8 cellular contexts compared by ENCODE assay signal in the genomic region with DNA sequence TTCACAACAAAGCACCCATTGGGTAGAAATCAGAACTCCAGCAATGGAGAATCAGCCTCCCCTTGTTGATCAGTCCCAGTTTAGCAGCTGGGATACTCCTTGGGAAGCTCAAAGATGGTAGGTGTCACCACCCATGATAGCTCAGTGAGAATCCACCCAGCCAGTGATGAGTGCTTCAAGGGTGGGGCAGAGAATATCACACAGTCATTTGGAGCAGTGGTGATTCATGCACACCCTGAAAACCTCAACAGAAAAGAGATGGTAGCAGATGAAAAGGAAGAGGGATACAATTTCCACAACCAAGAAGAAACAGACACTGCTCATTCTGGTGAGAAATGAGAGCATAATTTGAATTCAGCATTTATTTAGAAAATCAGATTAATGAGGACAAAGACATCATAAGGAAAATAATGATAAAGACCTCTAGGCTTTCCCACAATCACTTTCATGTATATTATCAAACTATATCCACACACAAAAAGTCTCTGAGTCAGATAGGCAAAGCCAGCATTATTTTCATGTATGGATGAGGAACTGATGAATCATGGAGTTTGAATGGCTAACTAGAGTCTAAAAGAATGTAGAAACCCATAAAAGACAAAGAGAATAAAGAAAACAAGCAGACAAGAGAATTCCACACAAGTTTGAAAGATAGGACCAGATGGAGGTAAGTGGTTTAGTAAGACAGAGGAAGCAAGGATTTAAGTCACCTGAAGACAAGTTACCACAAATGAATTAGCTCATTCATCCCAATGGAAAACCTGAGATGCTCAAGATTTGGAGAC.
A peak's percentile ranks its signal among the peaks of the same experiment; 100 is the strongest.
DNase-seq lines count a peak whose midpoint lies in the region; ATAC-seq, FAIRE-seq and TF ChIP-seq lines count a peak whose summit lies in the region.

No MANE protein-coding gene starts in this region.

- no peak overlapping the region for H3K4me3 ChIP-seq in choroid plexus epithelial cell (ENCODE audit: low read depth, low read length)

- peak overlapping the region in 1 of 2 donors; percentile 73 for H3K27ac Mint-ChIP-seq in stimulated activated naive CD8-positive, alpha-beta T cell treated with anti-CD3 and anti-CD28 coated beads, Interleukin-15, amount 100 ng/mL, for 72 hours

- H3K4me1 Mint-ChIP-seq in stimulated activated naive CD8-positive, alpha-beta T cell treated with anti-CD3 and anti-CD28 coated beads, Interleukin-15, amount 100 ng/mL, for 72 hours: peaks cover 21% of the 10 kb centered on the region

- peak overlapping the region; percentile 44 to 56 for H3K4me3 Mint-ChIP-seq in stimulated activated naive CD8-positive, alpha-beta T cell treated with anti-CD3 and anti-CD28 coated beads, Interleukin-15, amount 100 ng/mL, for 72 hours

- no peak for FAIRE-seq in HTR-8/SVneo (lab: Jason Lieb, UNC)

- CTCF ChIA-PET in HEK293T (lab: Yijun Ruan, JAX): no interaction called here

- H3K27me3 Mint-ChIP-seq in stimulated activated naive CD8-positive, alpha-beta T cell treated with anti-CD3 and anti-CD28 coated beads, Interleukin-15, amount 100 ng/mL, for 72 hours: peaks cover 40% of the 10 kb centered on the region

- no peak for TF ChIP-seq CTCF in choroid plexus epithelial cell (conservative IDR thresholded peaks at IDR 0.05; ENCODE audit: low read depth, low read length)

- POLR2A ChIA-PET in HEK293T (lab: Yijun Ruan, JAX): no interaction called here

- peak; percentile 51 to 87 for ATAC-seq in left cardiac atrium
- no peak for ATAC-seq in Right ventricle myocardium inferior
- peak; percentile 92 for ATAC-seq in stimulated activated naive CD8-positive, alpha-beta T cell treated with anti-CD3 and anti-CD28 coated beads, Interleukin-15, amount 100 ng/mL, for 72 hours

- intact Hi-C loops in left cardiac atrium (cut with DNase I) (loop anchor here in 1 of 2 donors (10.0 kb wide), 1 partner anchor 73 kb away; no protein-coding TSS in a partner anchor), Right ventricle myocardium inferior (cut with DNase I) (loop anchor here (2.0 kb wide), 2 partner anchors 83 to 85 kb away; a partner anchor contains a TSS)

- DNase-seq in left cardiac atrium (no peak), Right ventricle myocardium inferior (ENCODE audit: missing footprints) (no peak), HTR-8/SVneo (ENCODE audit: insufficient read length, low spot score) (peak; percentile 13), choroid plexus epithelial cell (ENCODE audit: low read depth) (peak; percentile 61), OCI-M2 (lab: John Stamatoyannopoulos, UW; ENCODE audit: unreplicated experiment) (no peak), HEK293T (ENCODE audit: extremely low spot score) (no peak), ecto neural progenitor cell (ENCODE audit: low spot score) (no peak)
- DNase-seq in stimulated activated naive CD8-positive, alpha-beta T cell treated with anti-CD3 and anti-CD28 coated beads, Interleukin-15, amount 100 ng/mL, for 72 hours: peak; percentile 28 to 54

- peaks cover 0 to 6% of the 10 kb centered on the region in 2 donors for H3K9me3 Mint-ChIP-seq in stimulated activated naive CD8-positive, alpha-beta T cell treated with anti-CD3 and anti-CD28 coated beads, Interleukin-15, amount 100 ng/mL, for 72 hours

TF ChIP-seq in HEK293T, 16 proteins besides CTCF, POLR2A, EP300 and RAD21:
- no peak for TF ChIP-seq NFRKB (IDR thresholded peaks at IDR 0.05)
- no peak for TF ChIP-seq BHLHE40 (IDR thresholded peaks at IDR 0.05; ENCODE audit: borderline replicate concordance)
- no peak for TF ChIP-seq CTBP1 (IDR thresholded peaks at IDR 0.05; ENCODE audit: borderline replicate concordance)
- no peak for TF ChIP-seq FOXK2 (IDR thresholded peaks at IDR 0.05)
- TF ChIP-seq FOXM1 (IDR thresholded peaks at IDR 0.05; ENCODE audit: borderline replicate concordance): no peak
- no peak for TF ChIP-seq LEF1 (IDR thresholded peaks at IDR 0.05; ENCODE audit: borderline replicate concordance)
- TF ChIP-seq ZNF384 (IDR thresholded peaks at IDR 0.05): no peak
- no peak for TF ChIP-seq FOXA1 (IDR thresholded peaks at IDR 0.05)
- TF ChIP-seq ELF4 (IDR thresholded peaks at IDR 0.05): no peak
- TF ChIP-seq, protein P1, sequence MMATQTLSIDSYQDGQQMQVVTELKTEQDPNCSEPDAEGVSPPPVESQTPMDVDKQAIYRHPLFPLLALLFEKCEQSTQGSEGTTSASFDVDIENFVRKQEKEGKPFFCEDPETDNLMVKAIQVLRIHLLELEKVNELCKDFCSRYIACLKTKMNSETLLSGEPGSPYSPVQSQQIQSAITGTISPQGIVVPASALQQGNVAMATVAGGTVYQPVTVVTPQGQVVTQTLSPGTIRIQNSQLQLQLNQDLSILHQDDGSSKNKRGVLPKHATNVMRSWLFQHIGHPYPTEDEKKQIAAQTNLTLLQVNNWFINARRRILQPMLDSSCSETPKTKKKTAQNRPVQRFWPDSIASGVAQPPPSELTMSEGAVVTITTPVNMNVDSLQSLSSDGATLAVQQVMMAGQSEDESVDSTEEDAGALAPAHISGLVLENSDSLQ (IDR thresholded peaks at IDR 0.05): no peak
- TF ChIP-seq SP1 (IDR thresholded peaks at IDR 0.05): no peak
- TF ChIP-seq HDGF (IDR thresholded peaks at IDR 0.05; ENCODE audit: borderline replicate concordance): no peak
- no peak for TF ChIP-seq L3MBTL2 (conservative IDR thresholded peaks at IDR 0.05)
- TF ChIP-seq TARDBP (IDR thresholded peaks at IDR 0.05): no peak
- no peak for TF ChIP-seq SUZ12 (IDR thresholded peaks at IDR 0.05)
- no peak for TF ChIP-seq ARNT (IDR thresholded peaks at IDR 0.05)

Comparison
In these comparisons a context has a peak if more than half of its experiments do, and no peak if none do; other contexts are left out.
1. DNase-seq: peak in HTR-8/SVneo (single experiment), choroid plexus epithelial cell (single experiment) and stimulated activated naive CD8-positive, alpha-beta T cell treated with anti-CD3 and anti-CD28 coated beads, Interleukin-15, amount 100 ng/mL, for 72 hours (2 of 2); none in left cardiac atrium (single experiment), Right ventricle myocardium inferior (single experiment), OCI-M2 (single experiment), HEK293T (single experiment) and ecto neural progenitor cell (single experiment).